20 cellular contexts compared by ENCODE assay signal in genomic region chr1:174931214-174931613, GRCh38.
DNase-seq lines count a peak whose midpoint lies in the region; ATAC-seq and TF ChIP-seq lines count a peak whose summit lies in the region.
"Had no signal": no experiment of that assay in that cellular context is flagged by ENCODE, and none has a peak within 500 bp of the region (broad histone marks: within the 10 kb centered on the region; RNA-seq: fewer than 3 reads in every experiment).

No MANE protein-coding gene starts in this region.

- peaks cover 23% of the 10 kb centered on the region for H3F3A ChIP-seq in neural progenitor cell (ENCODE audit: low read depth)

- H3K9me3 ChIP-seq in HUES64 (ENCODE audit: insufficient read depth, low read depth, low read length), result no peaks in the 10 kb centered on the region
- H3K9me3 ChIP-seq in neural progenitor cell (ENCODE audit: low read depth), result peaks cover 1% of the 10 kb centered on the region
- H3K9me3 ChIP-seq: A549; BLaER1 treated with 17β-estradiol and CSF1 and Interleukin-3, amounts not matched to agents 10 nM and 100 nM; SJCRH30 had no signal

- H3K4me1 ChIP-seq in HUES64 (ENCODE audit: insufficient read depth, low read length), result peaks cover 24% of the 10 kb centered on the region
- peaks cover 46% of the 10 kb centered on the region for H3K4me1 ChIP-seq in neural progenitor cell
- H3K4me1 ChIP-seq: A549; BLaER1 treated with 17β-estradiol and CSF1 and Interleukin-3, amounts not matched to agents 10 nM and 100 nM; SJCRH30 had no signal

- TF ChIP-seq CTCF in epithelial cell of esophagus (IDR thresholded peaks at IDR 0.05; ENCODE audit: insufficient read depth, low read depth, low read length, missing control alignments) (no peak), neural progenitor cell (IDR thresholded peaks at IDR 0.05) (no peak)

- no peaks in the 10 kb centered on the region for H3K9me3 Mint-ChIP-seq in neural progenitor cell
- H3K9me3 Mint-ChIP-seq: CD8-positive, alpha-beta memory T cell had no signal

- H3K27me3 Mint-ChIP-seq in neural progenitor cell (ENCODE audit: insufficient read depth, low read depth), result no peaks in the 10 kb centered on the region
- H3K27me3 Mint-ChIP-seq: CD8-positive, alpha-beta memory T cell had no signal

- peaks cover 29% of the 10 kb centered on the region for H3K4me1 Mint-ChIP-seq in neural progenitor cell

- peak; percentile 6 for DNase-seq in EH (ENCODE audit: low read depth)
- peak; percentile 5 for DNase-seq in epithelial cell of esophagus (ENCODE audit: low read depth)
- DNase-seq in neural progenitor cell (ENCODE audit: low spot score), result peak; percentile 73
- DNase-seq in NCI-H524 treated with DMSO at 0.1 percent for 48 hours (lab: John Stamatoyannopoulos, UW), result no peak
- no peak for DNase-seq in SHP77 treated with DMSO at 0.1 percent for 48 hours (lab: John Stamatoyannopoulos, UW)
- DNase-seq: CD8-positive, alpha-beta memory T cell; DMS 273 treated with DMSO at 0.1 percent for 48 hours; HCEC 1CT; NCI-H1436; NCI-H2029; NCI-H2171; NCI-H446; SJCRH30 had no signal

- H3K27ac ChIP-seq in HUES64 (ENCODE audit: low read depth, low read length) (peak overlapping the region; percentile 15), neural progenitor cell (peak overlapping the region; percentile 74)
- H3K27ac ChIP-seq: A549; BLaER1 treated with 17β-estradiol and CSF1 and Interleukin-3, amounts not matched to agents 10 nM and 100 nM; RWPE1; SJCRH30 had no signal

- peak overlapping the region; percentile 96 for H3K27ac Mint-ChIP-seq in neural progenitor cell

- no peak overlapping the region for H3K4me3 Mint-ChIP-seq in neural progenitor cell
- H3K4me3 Mint-ChIP-seq: CD8-positive, alpha-beta memory T cell had no signal

- H4K20me1 ChIP-seq in neural progenitor cell (ENCODE audit: low read depth), result no peaks in the 10 kb centered on the region
- H4K20me1 ChIP-seq: BLaER1 treated with 17β-estradiol and CSF1 and Interleukin-3, amounts not matched to agents 10 nM and 100 nM had no signal

- no peak overlapping the region for H3K9ac ChIP-seq in HUES64 (ENCODE audit: low read depth, low read length)
- no peak overlapping the region for H3K9ac ChIP-seq in neural progenitor cell
- H3K9ac ChIP-seq: BLaER1 treated with 17β-estradiol and CSF1 and Interleukin-3, amounts not matched to agents 10 nM and 100 nM had no signal

- H3K36me3 ChIP-seq in HUES64 (ENCODE audit: insufficient read depth, low read length) (peaks cover 3% of the 10 kb centered on the region; the same call in 1 of the 2 replicates), neural progenitor cell (no peaks in the 10 kb centered on the region)
- H3K36me3 ChIP-seq: BLaER1 treated with 17β-estradiol and CSF1 and Interleukin-3, amounts not matched to agents 10 nM and 100 nM; SJCRH30 had no signal

- H3K27me3 ChIP-seq in HUES64 (ENCODE audit: insufficient read depth, low read length) (no peaks in the 10 kb centered on the region), neural progenitor cell (no peaks in the 10 kb centered on the region)
- H3K27me3 ChIP-seq: BLaER1 treated with 17β-estradiol and CSF1 and Interleukin-3, amounts not matched to agents 10 nM and 100 nM; SJCRH30 had no signal

- WGBS in HUES64, result 88% methylated on average over 1 of the region's 1 CpG

- peaks cover 45% of the 10 kb centered on the region for H3K79me2 ChIP-seq in neural progenitor cell (ENCODE audit: low read depth)

- no peak for ATAC-seq in GM18502 (IDR thresholded peaks at IDR 0.05; ENCODE audit: poor library complexity, unreplicated experiment)
- no peak for ATAC-seq in HG02840 (IDR thresholded peaks at IDR 0.05; ENCODE audit: low FRiP score, unreplicated experiment)
- ATAC-seq: A549, K562 had no signal

- H3K4me3 ChIP-seq in HUES64 (ENCODE audit: low read length) (no peak overlapping the region), epithelial cell of esophagus (ENCODE audit: low read length) (no peak overlapping the region), neural progenitor cell (peak overlapping the region; percentile 7)
- H3K4me3 ChIP-seq: A549; BLaER1 treated with 17β-estradiol and CSF1 and Interleukin-3, amounts not matched to agents 10 nM and 100 nM; K562; SJCRH30 had no signal

- no peak overlapping the region for H2AFZ ChIP-seq in neural progenitor cell (replicated peaks)

- no peaks in the 10 kb centered on the region for H3K36me3 Mint-ChIP-seq in neural progenitor cell

- H3K4me2 ChIP-seq in neural progenitor cell, result peak overlapping the region; percentile 73
- H3K4me2 ChIP-seq: A549; BLaER1 treated with 17β-estradiol and CSF1 and Interleukin-3, amounts not matched to agents 10 nM and 100 nM had no signal

Comparison
In these comparisons a context has a peak if more than half of its experiments do, and no peak if none do; other contexts are left out.
1. DNase-seq: peak in EH (single experiment), epithelial cell of esophagus (single experiment) and neural progenitor cell (single experiment); none in NCI-H524 treated with DMSO at 0.1 percent for 48 hours (single experiment) and SHP77 treated with DMSO at 0.1 percent for 48 hours (single experiment).